ENCODE assay signal across 8 cellular contexts in the genomic region with DNA sequence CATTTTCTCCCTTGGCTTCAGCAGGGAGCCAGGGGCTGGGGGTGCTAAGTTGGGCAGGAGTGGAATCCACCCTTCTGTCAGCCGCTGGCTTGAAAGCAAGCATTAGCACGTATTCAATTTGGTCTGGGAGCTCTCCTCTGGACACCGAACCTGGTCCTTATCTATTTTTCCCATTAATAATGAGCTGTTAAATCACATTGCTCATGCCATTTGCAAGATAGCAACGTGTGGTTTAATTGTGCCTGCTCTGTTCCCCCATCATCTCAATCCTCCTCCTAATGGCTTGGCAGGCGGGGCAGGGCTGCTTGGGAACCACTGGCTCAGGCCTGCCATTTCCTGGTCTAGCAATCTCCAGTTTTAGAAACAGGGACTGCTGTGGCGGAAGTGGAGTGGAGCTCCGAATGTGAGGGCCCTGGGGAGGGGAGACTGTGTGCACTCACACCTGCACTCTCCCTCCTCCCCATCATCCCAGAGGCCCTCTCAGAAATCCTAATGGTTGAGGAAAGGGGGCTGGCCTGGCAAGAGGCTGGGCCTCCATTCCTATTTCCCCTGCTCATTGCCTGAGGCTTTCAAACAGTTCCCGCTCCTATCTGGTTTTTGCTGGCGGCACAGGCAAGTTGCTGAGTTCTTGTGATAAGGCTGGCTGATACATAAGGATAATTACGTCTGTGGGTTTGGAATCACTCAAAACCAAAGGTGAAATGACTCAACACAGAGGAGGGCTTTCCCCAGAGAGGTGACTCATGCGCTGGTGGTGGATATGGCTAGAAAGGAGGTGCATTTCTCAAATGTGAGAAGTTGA.
DNase-seq lines count a peak whose midpoint lies in the region; ATAC-seq and TF ChIP-seq lines count a peak whose summit lies in the region.

No MANE protein-coding gene starts in this region.

- 71% methylated on average over 9 of the region's 11 CpGs for WGBS in esophagus muscularis mucosa

- H3K27ac Mint-ChIP-seq in chondrocyte (ENCODE audit: unreplicated experiment) = peak overlapping the region; percentile 41
- peak overlapping the region; percentile 6 for H3K27ac Mint-ChIP-seq in osteocyte (ENCODE audit: unreplicated experiment)

- H3K27ac ChIP-seq in esophagus muscularis mucosa (replicated peaks in 1 of 4) = no peak overlapping the region

- no peak overlapping the region for H3K4me3 Mint-ChIP-seq in chondrocyte (ENCODE audit: unreplicated experiment)
- H3K4me3 Mint-ChIP-seq in osteocyte (ENCODE audit: unreplicated experiment) = no peak overlapping the region

- no peak overlapping the region for H3K4me3 ChIP-seq in esophagus muscularis mucosa

- TF ChIP-seq CTCF in chondrocyte (IDR thresholded peaks at IDR 0.05) (no peak), osteocyte (IDR thresholded peaks at IDR 0.05) (no peak), esophagus muscularis mucosa (IDR thresholded peaks at IDR 0.05) (no peak)

- H3K4me1 Mint-ChIP-seq in chondrocyte (ENCODE audit: low read depth) (peaks cover 37% of the 10 kb centered on the region), osteocyte (ENCODE audit: unreplicated experiment) (peaks cover 19% of the 10 kb centered on the region)

- H3K27me3 Mint-ChIP-seq in chondrocyte (ENCODE audit: low read depth) = peaks cover 1% of the 10 kb centered on the region
- no peaks in the 10 kb centered on the region for H3K27me3 Mint-ChIP-seq in osteocyte (ENCODE audit: unreplicated experiment)

- H3K27me3 ChIP-seq in esophagus muscularis mucosa = no peaks in the 10 kb centered on the region

- TF ChIP-seq EP300 in esophagus muscularis mucosa (IDR thresholded peaks at IDR 0.05) = no peak

- peaks cover 0 to 7% (median 0%) of the 10 kb centered on the region in 4 donors for H3K4me1 ChIP-seq in esophagus muscularis mucosa

- no peaks in the 10 kb centered on the region for H3K9me3 Mint-ChIP-seq in chondrocyte (ENCODE audit: low read depth)
- no peaks in the 10 kb centered on the region for H3K9me3 Mint-ChIP-seq in osteocyte (ENCODE audit: unreplicated experiment)

- no peak for TF ChIP-seq POLR2A in esophagus muscularis mucosa (IDR thresholded peaks at IDR 0.05; ENCODE audit: low read depth)

- no peaks in the 10 kb centered on the region for H3K9me3 ChIP-seq in esophagus muscularis mucosa

- intact Hi-C loops in esophagus muscularis mucosa (cut with DNase I) = no loop called here

- peak; percentile 96 for ATAC-seq in HG02885 (IDR thresholded peaks at IDR 0.05; ENCODE audit: poor library complexity, unreplicated experiment)

- H3K36me3 Mint-ChIP-seq in chondrocyte (ENCODE audit: low read depth) (no peaks in the 10 kb centered on the region), osteocyte (ENCODE audit: unreplicated experiment) (no peaks in the 10 kb centered on the region)

- no peaks in the 10 kb centered on the region for H3K36me3 ChIP-seq in esophagus muscularis mucosa

- DNase-seq in stimulated activated naive CD4-positive, alpha-beta T cell treated with Interleukin-2 at 50 U/mL for 16 hours (lab: John Stamatoyannopoulos, UW) = peak; percentile 25
- no peak for DNase-seq in stimulated activated naive CD4-positive, alpha-beta T cell (lab: John Stamatoyannopoulos, UW)
- DNase-seq in NOMO-1 treated with DMSO at 0.1 percent for 48 hours (lab: John Stamatoyannopoulos, UW; ENCODE audit: unreplicated experiment) = peak; percentile 89
- DNase-seq in chondrocyte (ENCODE audit: low spot score) = no peak
- no peak for DNase-seq in osteocyte (ENCODE audit: extremely low spot score, unreplicated experiment)
- no peak for DNase-seq in esophagus muscularis mucosa (ENCODE audit: extremely low spot score)
- no peak for DNase-seq in central memory CD4-positive, alpha-beta T cell

Comparison
In these comparisons a context has a peak if more than half of its experiments do, and no peak if none do; other contexts are left out.
1. DNase-seq: peak in stimulated activated naive CD4-positive, alpha-beta T cell treated with Interleukin-2 at 50 U/mL for 16 hours (single experiment) and NOMO-1 treated with DMSO at 0.1 percent for 48 hours (single experiment); none in stimulated activated naive CD4-positive, alpha-beta T cell (0 of 6), chondrocyte (single experiment), osteocyte (single experiment), esophagus muscularis mucosa (single experiment) and central memory CD4-positive, alpha-beta T cell (single experiment).